18 cellular contexts compared by ENCODE assay signal in genomic region chr22:23708270-23708669, GRCh38. TPM values are rescaled to one million over a fixed set of nuclear protein-coding genes. Genes with fewer than 3 reads are reported as not detected.
A peak's percentile ranks its signal among the peaks of the same experiment; 100 is the strongest.
DNase-seq lines count a peak whose midpoint lies in the region; ATAC-seq and TF ChIP-seq lines count a peak whose summit lies in the region.
"Had no signal": no experiment of that assay in that cellular context is flagged by ENCODE, and none has a peak within 500 bp of the region (broad histone marks: within the 10 kb centered on the region; RNA-seq: fewer than 3 reads in every experiment).

No MANE protein-coding gene starts in this region.

- no peaks in the 10 kb centered on the region for H3K27me3 Mint-ChIP-seq in activated T-cell treated with anti-CD3 and anti-CD28 coated beads, Interleukin-2, amount 50 U/mL, for 24 hours
- no peaks in the 10 kb centered on the region for H3K27me3 Mint-ChIP-seq in CD4-positive, alpha-beta memory T cell
- H3K27me3 Mint-ChIP-seq in T-helper 2 cell treated with Interferon-gamma antibody and Interleukin-4, amounts not matched to agents 5 μg/mL and 100 μg/mL, for 36 hours (ENCODE audit: low read depth) = no peaks in the 10 kb centered on the region
- H3K27me3 Mint-ChIP-seq in central memory CD8-positive, alpha-beta T cell = no peaks in the 10 kb centered on the region

- H3K4me3 Mint-ChIP-seq in activated T-cell treated with anti-CD3 and anti-CD28 coated beads, Interleukin-2, amount 50 U/mL, for 24 hours = peak overlapping the region; percentile 20
- H3K4me3 Mint-ChIP-seq in CD4-positive, alpha-beta memory T cell = no peak overlapping the region
- H3K4me3 Mint-ChIP-seq in T-helper 2 cell treated with Interferon-gamma antibody and Interleukin-4, amounts not matched to agents 5 μg/mL and 100 μg/mL, for 36 hours = peak overlapping the region; percentile 27
- no peak overlapping the region for H3K4me3 Mint-ChIP-seq in central memory CD8-positive, alpha-beta T cell

- peaks cover 96% of the 10 kb centered on the region for H3K36me3 Mint-ChIP-seq in activated T-cell treated with anti-CD3 and anti-CD28 coated beads, Interleukin-2, amount 50 U/mL, for 24 hours (ENCODE audit: low read depth)
- peaks cover 67 to 91% of the 10 kb centered on the region in 2 donors for H3K36me3 Mint-ChIP-seq in CD4-positive, alpha-beta memory T cell
- peaks cover 86% of the 10 kb centered on the region for H3K36me3 Mint-ChIP-seq in T-helper 2 cell treated with Interferon-gamma antibody and Interleukin-4, amounts not matched to agents 5 μg/mL and 100 μg/mL, for 36 hours (ENCODE audit: low read depth)
- H3K36me3 Mint-ChIP-seq in central memory CD8-positive, alpha-beta T cell (ENCODE audit: insufficient read depth) = peaks cover 70% of the 10 kb centered on the region

- no peak for TF ChIP-seq POLR2A in spleen (IDR thresholded peaks at IDR 0.05)

- TF ChIP-seq CTCF in spleen (IDR thresholded peaks at IDR 0.05 in 8 of 11, conservative IDR thresholded peaks at IDR 0.05 in 3 of 11) = no peak

- DNase-seq in activated T-cell treated with anti-CD3 and anti-CD28 coated beads, Interleukin-2, amount 50 U/mL, for 24 hours = no peak
- DNase-seq in activated T-cell treated with anti-CD3 and anti-CD28 coated beads, Interleukin-2, amount 50 U/mL, for 1 hour = no peak
- no peak for DNase-seq in CD4-positive, alpha-beta memory T cell
- no peak for DNase-seq in T-helper 2 cell treated with Interferon-gamma antibody and Interleukin-4, amounts not matched to agents 5 μg/mL and 100 μg/mL, for 36 hours (ENCODE audit: low spot score)
- no peak for DNase-seq in central memory CD8-positive, alpha-beta T cell (ENCODE audit: low spot score in 2 of 2)
- DNase-seq in spleen = no peak
- DNase-seq: DMS 273 treated with DMSO at 0.1 percent for 48 hours, IMR-90, Kasumi-1, NCI-H187 treated with DMSO at 0.1 percent for 48 hours, NCI-H82 had no signal

- no peak overlapping the region for H3K27ac ChIP-seq in CD4-positive, alpha-beta memory T cell (ENCODE audit: low read depth, low read length)
- no peak overlapping the region for H3K27ac ChIP-seq in spleen

- peaks cover 66% of the 10 kb centered on the region for H3K36me3 ChIP-seq in CD4-positive, alpha-beta memory T cell (ENCODE audit: insufficient read depth, low read length)
- peaks cover 0 to 100% (median 96%) of the 10 kb centered on the region in 6 donors for H3K36me3 ChIP-seq in spleen

- H3K4me1 ChIP-seq in CD4-positive, alpha-beta memory T cell (ENCODE audit: insufficient read depth, low read length) = peaks cover 23% of the 10 kb centered on the region
- H3K4me1 ChIP-seq in spleen = peaks cover 0 to 15% (median 0%) of the 10 kb centered on the region in 6 donors
- H3K4me1 ChIP-seq: HAP-1 had no signal

- no peak overlapping the region for H3K4me3 ChIP-seq in CD4-positive, alpha-beta memory T cell (ENCODE audit: low read length in 2 of 2)
- H3K4me3 ChIP-seq in spleen = no peak overlapping the region
- H3K4me3 ChIP-seq: HAP-1 had no signal

- no peaks in the 10 kb centered on the region for H3K27me3 ChIP-seq in CD4-positive, alpha-beta memory T cell (ENCODE audit: insufficient read depth, low read length)
- H3K27me3 ChIP-seq in spleen (replicated peaks in 1 of 7) = no peaks in the 10 kb centered on the region

- intact Hi-C loops in CD4-positive, alpha-beta memory T cell (cut with micrococcal nuclease) = no loop called here
- intact Hi-C loops in spleen (cut with DNase I; ENCODE audit: low total_unique reads) = no loop called here

- CTCF ChIA-PET in CD4-positive, alpha-beta memory T cell (lab: Charles Lee; ENCODE audit: partially characterized antibody) = no interaction called here

- peak overlapping the region; percentile 92 for H3K27ac Mint-ChIP-seq in activated T-cell treated with anti-CD3 and anti-CD28 coated beads, Interleukin-2, amount 50 U/mL, for 24 hours
- H3K27ac Mint-ChIP-seq in CD4-positive, alpha-beta memory T cell = peak overlapping the region in 5 of 7 donors; percentile 11 to 88 (median 25)
- H3K27ac Mint-ChIP-seq in T-helper 2 cell treated with Interferon-gamma antibody and Interleukin-4, amounts not matched to agents 5 μg/mL and 100 μg/mL, for 36 hours = peak overlapping the region; percentile 50
- H3K27ac Mint-ChIP-seq in central memory CD8-positive, alpha-beta T cell (ENCODE audit: low read depth) = peak overlapping the region; percentile 11

- POLR2A ChIA-PET in CD4-positive, alpha-beta memory T cell (lab: Charles Lee; ENCODE audit: partially characterized antibody) = interaction anchor here (1.4 kb wide), 1 partner anchor 11 kb away, joined by 4 read pairs; no protein-coding TSS in a partner anchor

- no peaks in the 10 kb centered on the region for H3K9me3 ChIP-seq in CD4-positive, alpha-beta memory T cell (ENCODE audit: control insufficient read depth in 1 of 2, low read length in 2 of 2)
- no peaks in the 10 kb centered on the region for H3K9me3 ChIP-seq in spleen
- H3K9me3 ChIP-seq: HAP-1 had no signal

- H3K9me3 Mint-ChIP-seq in activated T-cell treated with anti-CD3 and anti-CD28 coated beads, Interleukin-2, amount 50 U/mL, for 24 hours = no peaks in the 10 kb centered on the region
- no peaks in the 10 kb centered on the region for H3K9me3 Mint-ChIP-seq in CD4-positive, alpha-beta memory T cell
- H3K9me3 Mint-ChIP-seq in T-helper 2 cell treated with Interferon-gamma antibody and Interleukin-4, amounts not matched to agents 5 μg/mL and 100 μg/mL, for 36 hours = no peaks in the 10 kb centered on the region
- no peaks in the 10 kb centered on the region for H3K9me3 Mint-ChIP-seq in central memory CD8-positive, alpha-beta T cell

- H3K4me1 Mint-ChIP-seq in activated T-cell treated with anti-CD3 and anti-CD28 coated beads, Interleukin-2, amount 50 U/mL, for 24 hours (ENCODE audit: low read depth) = peaks cover 82% of the 10 kb centered on the region
- peaks cover 37 to 64% (median 42%) of the 10 kb centered on the region in 4 donors for H3K4me1 Mint-ChIP-seq in CD4-positive, alpha-beta memory T cell
- peaks cover 64% of the 10 kb centered on the region for H3K4me1 Mint-ChIP-seq in T-helper 2 cell treated with Interferon-gamma antibody and Interleukin-4, amounts not matched to agents 5 μg/mL and 100 μg/mL, for 36 hours (ENCODE audit: low read depth)
- H3K4me1 Mint-ChIP-seq in central memory CD8-positive, alpha-beta T cell = peaks cover 73% of the 10 kb centered on the region

- 64 to 84% (median 75%) methylated on average over 1 of the region's 1 CpG for WGBS in spleen, 5 donors

- no peak for ATAC-seq in central memory CD8-positive, alpha-beta T cell (replicated peaks; ENCODE audit: extremely low read depth, poor library complexity, severe bottlenecking)
- no peak for ATAC-seq in HG03039 (IDR thresholded peaks at IDR 0.05; ENCODE audit: unreplicated experiment)
- no peak for ATAC-seq in GM19467 (IDR thresholded peaks at IDR 0.05; ENCODE audit: unreplicated experiment)
- ATAC-seq: Right ventricle myocardium inferior had no signal

RNA-seq across cellular contexts. Expression of gene RGL4, which starts 17.5 kb away (rescaled TPM):
- total RNA-seq in CD4-positive, alpha-beta memory T cell = 1 to 10 TPM; 7.2 to 9.8 TPM
- polyA plus RNA-seq in CD4-positive, alpha-beta memory T cell = 10 to 100 TPM; 58.3 to 64.9 TPM
- 10 to 100 TPM in 6 of 7 donors, 1 to 10 TPM in 1; 9.6 to 46.6 (median 23.0) TPM for total RNA-seq in spleen
- 10 to 100 TPM; 10.5 to 19.5 (median 15.7) TPM for polyA plus RNA-seq in spleen
- total RNA-seq: A673, Daoy, IMR-90, Right ventricle myocardium inferior had no signal
- polyA plus RNA-seq: IMR-90 had no signal

RNA-seq across cellular contexts. Expression of gene ZNF70, which starts 42.6 kb away (rescaled TPM):
- total RNA-seq in CD4-positive, alpha-beta memory T cell = 1 to 10 TPM; 6.4 to 7.4 TPM
- polyA plus RNA-seq in CD4-positive, alpha-beta memory T cell = under 1 TPM in 1 of 2 donors, not detected in 1; 0.37 TPM
- 1 to 10 TPM; 5.0 to 7.4 (median 6.0) TPM for total RNA-seq in spleen
- polyA plus RNA-seq in spleen = 1 to 10 TPM in 1 of 3 donors, under 1 TPM in 2; 0.55 to 1.3 (median 0.72) TPM

RNA-seq across cellular contexts. Expression of gene VPREB3, which starts 46.0 kb away (rescaled TPM):
- total RNA-seq in CD4-positive, alpha-beta memory T cell = not detected
- polyA plus RNA-seq in CD4-positive, alpha-beta memory T cell = 1 to 10 TPM; 1.2 to 5.5 TPM
- total RNA-seq in spleen = 100 to 1,000 TPM in 1 of 7 donors, 10 to 100 TPM in 6; 24.9 to 103 (median 49.5) TPM
- polyA plus RNA-seq in spleen = 100 to 1,000 TPM; 315 to 472 (median 377) TPM
- total RNA-seq: Daoy, IMR-90, NCI-H460 had no signal
- polyA plus RNA-seq: IMR-90 had no signal

RNA-seq across cellular contexts. Expression of gene C22orf15, which starts 54.5 kb away (rescaled TPM):
- 1 to 10 TPM; 1.5 to 1.9 TPM for total RNA-seq in CD4-positive, alpha-beta memory T cell
- polyA plus RNA-seq in CD4-positive, alpha-beta memory T cell = 1 to 10 TPM in 1 of 2 donors, under 1 TPM in 1; 0.34 to 1.2 TPM
- under 1 TPM in 4 of 7 donors, not detected in 3; 0.44 to 0.97 (median 0.76) TPM for total RNA-seq in spleen
- 1 to 10 TPM in 1 of 3 donors, under 1 TPM in 2; 0.29 to 1.4 (median 0.59) TPM for polyA plus RNA-seq in spleen
- total RNA-seq: Daoy, NCI-H460, Right ventricle myocardium inferior had no signal

RNA-seq across cellular contexts. Expression of gene CHCHD10, which starts 59.5 kb away (rescaled TPM):
- total RNA-seq in CD4-positive, alpha-beta memory T cell = 10 to 100 TPM; 44.7 to 45.9 TPM
- 10 to 100 TPM; 16.3 to 33.1 TPM for polyA plus RNA-seq in CD4-positive, alpha-beta memory T cell
- total RNA-seq in spleen = 100 to 1,000 TPM in 1 of 7 donors, 10 to 100 TPM in 6; 16.8 to 101 (median 83.4) TPM
- polyA plus RNA-seq in spleen = 100 to 1,000 TPM; 117 to 189 (median 167) TPM

Comparison
In these comparisons a context has a peak if more than half of its experiments do, and no peak if none do; other contexts are left out.
1. H3K27ac Mint-ChIP-seq: peak in every context shown above with its lines; median percentile 92 in activated T-cell treated with anti-CD3 and anti-CD28 coated beads, Interleukin-2, amount 50 U/mL, for 24 hours; 50 in T-helper 2 cell treated with Interferon-gamma antibody and Interleukin-4, amounts not matched to agents 5 μg/mL and 100 μg/mL, for 36 hours; 25 in CD4-positive, alpha-beta memory T cell; 11 in central memory CD8-positive, alpha-beta T cell.
2. H3K4me3 Mint-ChIP-seq: peak in activated T-cell treated with anti-CD3 and anti-CD28 coated beads, Interleukin-2, amount 50 U/mL, for 24 hours (single experiment) and T-helper 2 cell treated with Interferon-gamma antibody and Interleukin-4, amounts not matched to agents 5 μg/mL and 100 μg/mL, for 36 hours (single experiment); none in CD4-positive, alpha-beta memory T cell (0 of 8) and central memory CD8-positive, alpha-beta T cell (single experiment).
3. RNA of gene VPREB3, which starts 46.0 kb away (total RNA-seq): 24.9 to 103 TPM in spleen; not detected in CD4-positive, alpha-beta memory T cell; every median in the first group is over 10 times any median in the second.